Comparison of ENCODE assay signal across 10 cellular contexts in the genomic region with DNA sequence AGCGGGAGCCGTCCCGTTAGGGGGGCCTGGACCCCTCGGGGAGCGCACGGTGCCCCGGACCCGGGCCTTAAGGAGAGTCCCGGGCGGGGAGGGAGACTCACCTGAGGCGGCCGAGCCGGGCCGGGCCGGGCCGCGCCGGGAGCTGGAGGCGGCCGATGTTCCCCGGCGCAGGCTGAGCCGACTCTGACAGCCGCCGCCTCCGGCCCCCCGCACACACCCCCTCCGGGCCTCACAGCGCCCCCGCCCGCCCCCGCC. TPM values are rescaled to one million over a fixed set of nuclear protein-coding genes. Genes with fewer than 3 reads are reported as not detected.
DNase-seq lines count a peak whose midpoint lies in the region; ATAC-seq, FAIRE-seq and TF ChIP-seq lines count a peak whose summit lies in the region.
"Had no signal": no experiment of that assay in that cellular context is flagged by ENCODE, and none has a peak within 500 bp of the region (broad histone marks: within the 10 kb centered on the region; RNA-seq: fewer than 3 reads in every experiment).

A gene (minus strand): TSS at position 188 of the 255 bp plus-strand sequence. CDS start 1,656 bp downstream, outside the sequence.

- POLR2A ChIA-PET in activated CD4-positive, alpha-beta T cell treated with anti-CD3 and anti-CD28 coated beads for 36 hours (lab: Charles Lee), result no interaction called here

- H3K36me3 Mint-ChIP-seq in activated CD4-positive, alpha-beta T cell treated with anti-CD3 and anti-CD28 coated beads for 36 hours (ENCODE audit: low read depth), result no peaks in the 10 kb centered on the region

- peaks cover 11% of the 10 kb centered on the region for H3K27me3 ChIP-seq in bronchial epithelial cell (ENCODE audit: control insufficient read depth, insufficient read depth, low read length)
- H3K27me3 ChIP-seq in lung (ENCODE audit: control insufficient read depth, insufficient read depth), result no peaks in the 10 kb centered on the region
- H3K27me3 ChIP-seq in tibial nerve, result peaks cover 2 to 71% of the 10 kb centered on the region in 2 donors

- no peak for DNase-seq in activated CD4-positive, alpha-beta T cell treated with anti-CD3 and anti-CD28 coated beads for 36 hours
- no peak for DNase-seq in activated CD4-positive, alpha-beta T cell treated with anti-CD3 and anti-CD28 coated beads, Interleukin-2, amount 50 U/mL, for 4 hours
- DNase-seq in bronchial epithelial cell (ENCODE audit: low read depth) (no peak), lung (ENCODE audit: low spot score) (no peak), tibial nerve (ENCODE audit: low spot score in 2 of 2) (no peak), SHP77 treated with DMSO at 0.1 percent for 48 hours (lab: John Stamatoyannopoulos, UW) (no peak)
- no peak for DNase-seq in stimulated activated CD4-positive, alpha-beta T cell treated with anti-CD3 and anti-CD28 coated beads, Interleukin-12 subunit alpha, Interleukin-12 subunit beta, amount 100 ng/mL, for 4 hours

- no peaks in the 10 kb centered on the region for H3K9me3 Mint-ChIP-seq in activated CD4-positive, alpha-beta T cell treated with anti-CD3 and anti-CD28 coated beads for 36 hours (ENCODE audit: low read depth)

- H3K36me3 ChIP-seq in bronchial epithelial cell (ENCODE audit: control insufficient read depth, insufficient read depth, low read length), result no peaks in the 10 kb centered on the region
- H3K36me3 ChIP-seq in lung (ENCODE audit: control insufficient read depth in 2 of 2, insufficient read depth in 2 of 2, low read length in 2 of 2), result no peaks in the 10 kb centered on the region
- no peaks in the 10 kb centered on the region for H3K36me3 ChIP-seq in tibial nerve
- H3K36me3 ChIP-seq: adrenal gland had no signal

- peak; percentile 16 for ATAC-seq in activated CD4-positive, alpha-beta T cell treated with anti-CD3 and anti-CD28 coated beads for 36 hours
- ATAC-seq in lung (ENCODE audit: insufficient read depth, low FRiP score) (no peak), GM21423 (IDR thresholded peaks at IDR 0.05; ENCODE audit: unreplicated experiment) (no peak)

- H3K9me3 ChIP-seq in lung (ENCODE audit: control insufficient read depth in 2 of 2, insufficient read depth in 1 of 2, low read length in 1 of 2) (peaks cover 0 to 2% of the 10 kb centered on the region in 2 donors), tibial nerve (no peaks in the 10 kb centered on the region)
- H3K9me3 ChIP-seq: adrenal gland had no signal

- H3K27ac ChIP-seq in lung (ENCODE audit: low read depth in 1 of 2, low read length in 1 of 2) (peak within 1 kb of the TSS in 1 of 2 donors; percentile 3), tibial nerve (peak within 1 kb of the TSS in 1 of 4 donors; percentile 26)
- H3K27ac ChIP-seq: C4-2B had no signal

- TF ChIP-seq EP300 in tibial nerve (IDR thresholded peaks at IDR 0.05), result no peak

- TF ChIP-seq CTCF in bronchial epithelial cell (IDR thresholded peaks at IDR 0.05; ENCODE audit: insufficient read depth, low read length, severe bottlenecking) (no peak), lung (IDR thresholded peaks at IDR 0.05; ENCODE audit: control extremely low read depth, extremely low read depth) (no peak), tibial nerve (IDR thresholded peaks at IDR 0.05) (no peak)

- TF ChIP-seq POLR2A in tibial nerve (IDR thresholded peaks at IDR 0.05), result no peak

- WGBS in lung, 2 donors, result 0 to 1% methylated on average over 19 to 31 of the region's 32 CpGs
- WGBS in tibial nerve, 2 donors, result 0% methylated on average over 27 of the region's 32 CpGs; no CpG with 5 or more reads in 1 of the 2 donors

- H3K4me1 ChIP-seq in lung (ENCODE audit: control insufficient read depth in 2 of 2, insufficient read depth in 2 of 2, low read length in 2 of 2), result peaks cover 0 to 20% of the 10 kb centered on the region in 2 donors
- peaks cover 0 to 40% (median 23%) of the 10 kb centered on the region in 4 donors for H3K4me1 ChIP-seq in tibial nerve

- peaks cover 16% of the 10 kb centered on the region for H3K4me1 Mint-ChIP-seq in activated CD4-positive, alpha-beta T cell treated with anti-CD3 and anti-CD28 coated beads for 36 hours

- intact Hi-C loops in activated CD4-positive, alpha-beta T cell treated with anti-CD3 and anti-CD28 coated beads for 36 hours (cut with DNase I, micrococcal nuclease), result loop anchor here in 1 of 2 experiments (1.0 kb wide), 1 partner anchor 242 kb away; no protein-coding TSS in a partner anchor

- CTCF ChIA-PET in activated CD4-positive, alpha-beta T cell treated with anti-CD3 and anti-CD28 coated beads for 36 hours (lab: Charles Lee), result interaction anchor here (0.7 to 2.3 kb wide), 4 partner anchors 163 to 189 kb away, joined by 3 to 13 read pairs (median 6); no protein-coding TSS in a partner anchor

- peaks cover 32% of the 10 kb centered on the region for H3K27me3 Mint-ChIP-seq in activated CD4-positive, alpha-beta T cell treated with anti-CD3 and anti-CD28 coated beads for 36 hours

- H3K4me3 Mint-ChIP-seq in activated CD4-positive, alpha-beta T cell treated with anti-CD3 and anti-CD28 coated beads for 36 hours, result peak within 1 kb of the TSS; percentile 49

- FAIRE-seq in bronchial epithelial cell (lab: Jason Lieb, UNC), result no peak

- no peak within 1 kb of the TSS for H3K27ac Mint-ChIP-seq in activated CD4-positive, alpha-beta T cell treated with anti-CD3 and anti-CD28 coated beads for 36 hours

- H3K4me3 ChIP-seq in bronchial epithelial cell (ENCODE audit: low read depth, low read length) (peak within 1 kb of the TSS; percentile 19), lung (peak within 1 kb of the TSS; percentile 25), tibial nerve (peak within 1 kb of the TSS; percentile 11 to 46 (median 36))

RNA-seq across cellular contexts. Expression of the gene that starts here (rescaled TPM):
- under 1 TPM in 1 of 2 experiments, not detected in 1; 0.09 TPM for total RNA-seq in activated CD4-positive, alpha-beta T cell treated with anti-CD3 and anti-CD28 coated beads for 36 hours
- total RNA-seq in bronchial epithelial cell (0.13 TPM in 1 of 2 replicates, not detected in the other), lung (1 to 10 TPM; 7.2 to 8.2 TPM), tibial nerve (1 to 10 TPM in 1 of 4 donors, not detected in 3; 3.0 TPM)
- polyA plus RNA-seq in lung, result 1 to 10 TPM; 2.6 to 6.2 TPM

Comparison
In these comparisons a context has a peak if more than half of its experiments do, and no peak if none do; other contexts are left out.
1. Peak in ATAC-seq in activated CD4-positive, alpha-beta T cell treated with anti-CD3 and anti-CD28 coated beads for 36 hours; RNA of the gene not detected or under 1 TPM.